In the genomic region with DNA sequence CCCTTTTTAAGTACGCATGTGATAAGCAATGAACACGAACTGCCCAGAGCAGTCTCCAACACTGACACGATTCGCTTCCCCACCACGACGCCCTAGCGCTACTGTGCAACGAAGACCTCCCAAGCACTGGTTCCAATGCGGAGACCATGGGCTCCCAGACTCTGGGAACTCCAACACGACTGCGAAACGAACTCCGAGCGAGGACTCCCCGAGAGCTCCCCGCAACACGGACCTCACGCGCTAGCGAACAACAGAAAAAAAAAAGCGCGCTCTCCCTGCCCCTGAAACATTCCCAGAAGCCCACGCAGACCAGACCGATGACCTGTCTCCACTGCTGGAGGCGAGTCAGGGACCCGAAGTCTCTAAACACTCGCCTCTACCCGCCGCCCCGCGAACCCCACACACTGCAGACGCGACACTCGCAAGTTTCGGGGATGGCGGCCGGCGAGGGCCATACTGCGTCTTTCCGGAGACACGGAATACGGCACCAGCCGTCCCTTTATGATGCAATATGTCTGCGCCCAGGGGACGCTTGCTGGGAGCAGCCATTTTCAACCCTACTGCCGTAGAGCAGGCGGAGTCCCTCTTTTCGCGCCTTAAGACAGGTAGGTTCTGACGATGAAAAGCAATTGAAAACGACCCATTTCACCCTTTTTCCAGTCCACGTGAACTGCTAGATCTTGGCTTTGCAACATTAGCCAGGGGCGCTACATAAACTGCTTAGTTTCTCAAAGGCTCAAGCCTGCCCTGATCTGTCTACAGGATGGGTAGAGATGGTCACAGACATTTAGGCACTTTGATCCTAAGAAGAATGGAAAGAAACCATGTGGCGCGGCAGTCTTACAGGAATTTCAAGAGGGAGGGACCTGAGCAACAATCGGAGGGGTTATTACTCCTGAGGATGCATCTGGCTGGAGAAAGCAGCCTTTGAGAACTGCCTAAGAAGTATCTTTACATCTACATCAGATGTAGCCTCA, we compare ENCODE assay signal across 8 cellular contexts. TPM values are rescaled to one million over a fixed set of nuclear protein-coding genes. Genes with fewer than 3 reads are reported as not detected.
DNase-seq lines count a peak whose midpoint lies in the region; ATAC-seq and TF ChIP-seq lines count a peak whose summit lies in the region.

A gene (minus strand): TSS at position 430 of the 977 bp plus-strand sequence. CDS start 7,569 bp downstream, outside the sequence.

- in situ Hi-C loops in mammary epithelial cell (cut with MboI; ENCODE audit: low sequenced_read_pairs in 2 of 2) = no loop called here

- H3K4me1 ChIP-seq in mammary epithelial cell (ENCODE audit: insufficient read depth, low read length) (no peaks in the 10 kb centered on the region), urinary bladder (ENCODE audit: insufficient read depth) (no peaks in the 10 kb centered on the region)

- intact Hi-C loops in mammary epithelial cell (cut with micrococcal nuclease) = loop anchor here (5.0 kb wide), 1 partner anchor 349 kb away; no protein-coding TSS in a partner anchor

- BruUV-seq in mammary epithelial cell (replicated peaks; lab: Mats Ljungman, UMichigan) = TSS peak; percentile 16

- H3K36me3 ChIP-seq in H7 (replicated peaks; ENCODE audit: control insufficient read depth, insufficient read depth, low read length) = peaks cover 37% of the 10 kb centered on the region
- peaks cover 22% of the 10 kb centered on the region for H3K36me3 ChIP-seq in mammary epithelial cell (ENCODE audit: insufficient read depth, low read length)
- peaks cover 15% of the 10 kb centered on the region for H3K36me3 ChIP-seq in urinary bladder (ENCODE audit: insufficient read depth)

- H3K27ac ChIP-seq in mammary epithelial cell (ENCODE audit: insufficient read depth, low read depth, low read length) = peak within 1 kb of the TSS; percentile 43
- no peak within 1 kb of the TSS for H3K27ac ChIP-seq in urinary bladder (ENCODE audit: low read depth)

- WGBS in mammary epithelial cell (ENCODE audit: low coverage, missing lambda C conversion rate) = 8% methylated on average over 27 of the region's 56 CpGs
- 2% methylated on average over 56 of the region's 56 CpGs for WGBS in urinary bladder

- no peaks in the 10 kb centered on the region for H3K27me3 ChIP-seq in H7 (ENCODE audit: control insufficient read depth, insufficient read depth, low read length)
- H3K27me3 ChIP-seq in mammary epithelial cell (ENCODE audit: insufficient read depth, low read length) = no peaks in the 10 kb centered on the region

- TF ChIP-seq CTCF in WI38 (IDR thresholded peaks at IDR 0.05; ENCODE audit: low read depth, low read length) = no peak
- no peak for TF ChIP-seq CTCF in mammary epithelial cell (conservative IDR thresholded peaks at IDR 0.05 in 1 of 2, IDR thresholded peaks at IDR 0.05 in 1 of 2; ENCODE audit: extremely low read depth in 1 of 2, insufficient read depth in 1 of 2, low read depth in 1 of 2, low read length in 2 of 2)

- no peak for ATAC-seq in GM18511 (IDR thresholded peaks at IDR 0.05; ENCODE audit: unreplicated experiment)

- DNase-seq in H7 = peak; percentile 71
- DNase-seq in mammary epithelial cell = peak; percentile 93
- peak; percentile 96 for DNase-seq in retina
- DNase-seq in AML-193 (lab: John Stamatoyannopoulos, UW) = no peak

- no peaks in the 10 kb centered on the region for H3K79me2 ChIP-seq in mammary epithelial cell (ENCODE audit: insufficient read depth, low read length)

- H2AFZ ChIP-seq in mammary epithelial cell (ENCODE audit: low read depth, low read length) = peak within 1 kb of the TSS; percentile 96

- peak within 1 kb of the TSS; percentile 71 for H3K9ac ChIP-seq in mammary epithelial cell (ENCODE audit: insufficient read depth, low read length)

- peak within 1 kb of the TSS; percentile 89 for H3K4me2 ChIP-seq in mammary epithelial cell (ENCODE audit: insufficient read depth, low read depth, low read length)

- peaks cover 47% of the 10 kb centered on the region for H3K9me3 ChIP-seq in mammary epithelial cell (replicated peaks; ENCODE audit: insufficient read depth, low read length)

- H3K4me3 ChIP-seq in H7 (ENCODE audit: insufficient read depth, low read depth, low read length) = peak within 1 kb of the TSS; percentile 37; the same call in 1 of the 2 replicates
- H3K4me3 ChIP-seq in WI38 (ENCODE audit: low read depth, low read length) = peak within 1 kb of the TSS; percentile 76
- H3K4me3 ChIP-seq in mammary epithelial cell (replicated peaks in 1 of 3; ENCODE audit: insufficient read depth in 1 of 3, low read depth in 2 of 3, low read length in 3 of 3) = peak within 1 kb of the TSS; percentile 53 to 78 (median 66)
- H3K4me3 ChIP-seq in iPS-11a (ENCODE audit: low read depth, low read length) = peak within 1 kb of the TSS; percentile 72
- H3K4me3 ChIP-seq in urinary bladder (ENCODE audit: low read depth, low read length) = peak within 1 kb of the TSS; percentile 53

- CTCF ChIA-PET in mammary epithelial cell (lab: Charles Lee; ENCODE audit: low non-redundant PET) = no interaction called here

- dilution Hi-C loops in mammary epithelial cell (cut with HindIII; ENCODE audit: low sequenced_read_pairs) = no loop called here

- H4K20me1 ChIP-seq in mammary epithelial cell (ENCODE audit: insufficient read depth, low read length) = no peaks in the 10 kb centered on the region

RNA-seq across cellular contexts. Expression of the gene that starts here (rescaled TPM):
- total RNA-seq in H7 (2014; rRNA removed; shearing (Covaris generic)) = 6.5 and 15.0 TPM in 2 replicates
- total RNA-seq in mammary epithelial cell (1 to 10 TPM; 6.9 to 7.2 TPM), urinary bladder (26.8 TPM)
- polyA plus RNA-seq in mammary epithelial cell (2.9 TPM), urinary bladder (17.2 TPM)
- polyA minus RNA-seq in mammary epithelial cell = 9.0 TPM

Comparison
In these comparisons a context has a peak if more than half of its experiments do, and no peak if none do; other contexts are left out.
1. DNase-seq: peak in H7 (single experiment), mammary epithelial cell (single experiment) and retina (single experiment); none in AML-193 (0 of 2).
2. Peak in every context shown above with its lines, with median percentiles within 50 percentile points of each other: H3K4me3 ChIP-seq.